16 cellular contexts compared by ENCODE assay signal in the genomic region with DNA sequence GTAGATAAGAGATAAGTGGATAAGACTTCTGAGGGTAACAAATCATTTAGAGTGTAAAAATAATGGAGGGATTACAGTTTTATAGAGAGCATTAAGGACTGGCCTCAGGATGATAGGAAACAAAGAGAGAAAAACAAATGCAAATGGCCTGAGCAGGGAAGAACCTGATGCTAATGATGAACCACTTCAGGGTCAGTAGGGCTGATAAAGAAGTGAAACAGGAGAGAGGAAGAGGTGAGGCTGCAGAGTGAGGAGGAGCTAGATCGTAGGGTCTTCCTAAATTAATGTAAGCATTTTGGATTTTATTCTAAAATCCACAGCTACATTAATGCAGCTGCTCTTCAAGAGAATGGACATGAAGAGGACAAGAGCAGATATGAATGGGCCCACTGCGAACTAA.
"Had no signal": no experiment of that assay in that cellular context is flagged by ENCODE, and none has a peak within 500 bp of the region (broad histone marks: within the 10 kb centered on the region; RNA-seq: fewer than 3 reads in every experiment).

No MANE protein-coding gene starts in this region.

- H3K4me1 ChIP-seq: gastroesophageal sphincter, left ventricle myocardium inferior, lower lobe of right lung had no signal

- H3K4me3 Mint-ChIP-seq: naive thymus-derived CD4-positive, alpha-beta T cell; nephron progenitor cell had no signal

- H3K4me1 Mint-ChIP-seq: naive thymus-derived CD4-positive, alpha-beta T cell; nephron progenitor cell had no signal

- H3K27ac ChIP-seq: esophagus squamous epithelium, gastroesophageal sphincter, left ventricle myocardium inferior, lower lobe of right lung had no signal

- H3K27ac Mint-ChIP-seq: naive thymus-derived CD4-positive, alpha-beta T cell; nephron progenitor cell had no signal

- DNase-seq: dermis blood vessel endothelial cell; esophagus squamous epithelium; foreskin fibroblast; glutamatergic neuron; kidney; left cardiac atrium; left ventricle myocardium inferior; lower lobe of right lung; mesenchymal stem cell; naive thymus-derived CD4-positive, alpha-beta T cell; nephron progenitor cell; stimulated activated CD4-positive, alpha-beta T cell treated with anti-CD3 and anti-CD28 coated beads, Interleukin-2, amount 100 ng/mL, for 24 hours; stimulated activated naive CD4-positive, alpha-beta T cell treated with Interleukin-2 at 50 U/mL for 16 hours; trophoblast cell had no signal

- H3K4me3 ChIP-seq: esophagus squamous epithelium, gastroesophageal sphincter, left ventricle myocardium inferior, lower lobe of right lung had no signal

- H3K9me3 Mint-ChIP-seq: nephron progenitor cell had no signal

- H3K36me3 ChIP-seq: esophagus squamous epithelium, gastroesophageal sphincter, left ventricle myocardium inferior, lower lobe of right lung had no signal

- H3K27me3 ChIP-seq: esophagus squamous epithelium, gastroesophageal sphincter had no signal

- H3K27me3 Mint-ChIP-seq: naive thymus-derived CD4-positive, alpha-beta T cell had no signal

- ATAC-seq: gastroesophageal sphincter; left cardiac atrium; lower lobe of right lung; naive thymus-derived CD4-positive, alpha-beta T cell; sciatic nerve had no signal

- H3K36me3 Mint-ChIP-seq: naive thymus-derived CD4-positive, alpha-beta T cell had no signal
